Comparison of ENCODE assay signal across 21 cellular contexts in genomic region chr3:151315846-151316245, GRCh38. TPM values are rescaled to one million over a fixed set of nuclear protein-coding genes. Genes with fewer than 3 reads are reported as not detected.
DNase-seq lines count a peak whose midpoint lies in the region; FAIRE-seq and TF ChIP-seq lines count a peak whose summit lies in the region.
"Had no signal": no experiment of that assay in that cellular context is flagged by ENCODE, and none has a peak within 500 bp of the region (broad histone marks: within the 10 kb centered on the region; RNA-seq: fewer than 3 reads in every experiment).

No MANE protein-coding gene starts in this region.

- TF ChIP-seq EP300 in sigmoid colon (IDR thresholded peaks at IDR 0.05) = no peak

- H3K4me1 ChIP-seq in sigmoid colon = no peaks in the 10 kb centered on the region
- H3K4me1 ChIP-seq: upper lobe of right lung had no signal

- H3K27ac Mint-ChIP-seq in activated T-cell treated with anti-CD3 and anti-CD28 coated beads, Interleukin-2, amount 50 U/mL, for 24 hours = peak overlapping the region; percentile 97
- H3K27ac Mint-ChIP-seq: activated naive CD4-positive, alpha-beta T cell treated with anti-CD3 and anti-CD28 coated beads, Interleukin-2, amount 10 ng/mL, durations not matched to agents 7 days and 5 days; CD4-positive, alpha-beta T cell; stimulated activated naive CD8-positive, alpha-beta T cell treated with anti-CD3 and anti-CD28 coated beads, Interleukin-15, amount 100 ng/mL, for 72 hours had no signal

- H3K36me3 Mint-ChIP-seq in activated T-cell treated with anti-CD3 and anti-CD28 coated beads, Interleukin-2, amount 50 U/mL, for 24 hours (ENCODE audit: low read depth) = no peaks in the 10 kb centered on the region
- H3K36me3 Mint-ChIP-seq: activated naive CD4-positive, alpha-beta T cell treated with anti-CD3 and anti-CD28 coated beads, Interleukin-2, amount 10 ng/mL, durations not matched to agents 7 days and 5 days had no signal

- H3K27me3 ChIP-seq in sigmoid colon = no peaks in the 10 kb centered on the region
- H3K27me3 ChIP-seq: upper lobe of right lung had no signal

- DNase-seq in activated T-cell treated with anti-CD3 and anti-CD28 coated beads, Interleukin-2, amount 50 U/mL, for 24 hours = no peak
- no peak for DNase-seq in activated T-cell treated with anti-CD3 and anti-CD28 coated beads, Interleukin-2, amount 50 U/mL, for 1 hour
- DNase-seq in M059J (ENCODE audit: low read depth) (peak; percentile 3), epithelial cell of prostate (ENCODE audit: low read depth, low spot score) (peak; percentile 61), sigmoid colon (no peak), hepatic stellate cell (ENCODE audit: low spot score) (no peak), H54 (ENCODE audit: insufficient read length, low spot score) (no peak)
- DNase-seq: activated naive CD4-positive, alpha-beta T cell treated with anti-CD3 and anti-CD28 coated beads, Interleukin-2, amount 10 ng/mL, durations not matched to agents 7 days and 5 days; CD4-positive, alpha-beta T cell; cortex of kidney; left ventricle myocardium superior; NCI-H446 treated with DMSO at 0.1 percent for 48 hours; right cardiac atrium; upper lobe of right lung; WERI-Rb-1 had no signal

- H3K36me3 ChIP-seq in sigmoid colon = no peaks in the 10 kb centered on the region
- H3K36me3 ChIP-seq: upper lobe of right lung, WERI-Rb-1 had no signal

- intact Hi-C loops in sigmoid colon (cut with DNase I) = no loop called here

- H3K27ac ChIP-seq in epithelial cell of prostate (peak overlapping the region; percentile 96), skin epidermis (peak overlapping the region in 19 of 21 experiments; percentile 49 to 89 (median 79)), sigmoid colon (no peak overlapping the region)
- H3K27ac ChIP-seq: upper lobe of right lung, WERI-Rb-1 had no signal

- peak overlapping the region; percentile 65 for H3K4me3 Mint-ChIP-seq in activated T-cell treated with anti-CD3 and anti-CD28 coated beads, Interleukin-2, amount 50 U/mL, for 24 hours
- H3K4me3 Mint-ChIP-seq: activated naive CD4-positive, alpha-beta T cell treated with anti-CD3 and anti-CD28 coated beads, Interleukin-2, amount 10 ng/mL, durations not matched to agents 7 days and 5 days; CD4-positive, alpha-beta T cell had no signal

- 86 to 87% methylated on average over 2 of the region's 2 CpGs for WGBS in sigmoid colon, 2 donors

- H3K9me3 Mint-ChIP-seq in activated T-cell treated with anti-CD3 and anti-CD28 coated beads, Interleukin-2, amount 50 U/mL, for 24 hours = no peaks in the 10 kb centered on the region
- H3K9me3 Mint-ChIP-seq: activated naive CD4-positive, alpha-beta T cell treated with anti-CD3 and anti-CD28 coated beads, Interleukin-2, amount 10 ng/mL, durations not matched to agents 7 days and 5 days; CD4-positive, alpha-beta T cell; stimulated activated naive CD8-positive, alpha-beta T cell treated with anti-CD3 and anti-CD28 coated beads, Interleukin-15, amount 100 ng/mL, for 72 hours had no signal

- H3K27me3 Mint-ChIP-seq in activated T-cell treated with anti-CD3 and anti-CD28 coated beads, Interleukin-2, amount 50 U/mL, for 24 hours = no peaks in the 10 kb centered on the region
- H3K27me3 Mint-ChIP-seq: activated naive CD4-positive, alpha-beta T cell treated with anti-CD3 and anti-CD28 coated beads, Interleukin-2, amount 10 ng/mL, durations not matched to agents 7 days and 5 days; CD4-positive, alpha-beta T cell had no signal

- TF ChIP-seq CTCF in sigmoid colon (IDR thresholded peaks at IDR 0.05) = no peak

- TF ChIP-seq POLR2A in sigmoid colon (IDR thresholded peaks at IDR 0.05) (no peak), H54 (IDR thresholded peaks at IDR 0.05; ENCODE audit: low read depth, low read length) (no peak)

- H3K4me3 ChIP-seq in skin epidermis = peak overlapping the region; percentile 16 to 38 (median 21)
- H3K4me3 ChIP-seq in sigmoid colon = no peak overlapping the region
- H3K4me3 ChIP-seq: upper lobe of right lung had no signal

- H3K4me1 Mint-ChIP-seq in activated T-cell treated with anti-CD3 and anti-CD28 coated beads, Interleukin-2, amount 50 U/mL, for 24 hours (ENCODE audit: low read depth) = peaks cover 49% of the 10 kb centered on the region

- H3K9me3 ChIP-seq in sigmoid colon = no peaks in the 10 kb centered on the region
- H3K9me3 ChIP-seq: upper lobe of right lung had no signal

- no peak for FAIRE-seq in H54 (lab: Jason Lieb, UNC)

RNA-seq across cellular contexts. Expression of gene GPR87, which starts 0.8 kb away (rescaled TPM):
- 0.66 and 0.74 TPM in 2 replicates for total RNA-seq in M059J (2014; rRNA removed; shearing (Covaris generic))
- total RNA-seq in sigmoid colon = not detected
- polyA plus RNA-seq in sigmoid colon = under 1 TPM in 1 of 3 donors, not detected in 2; 0.07 TPM
- total RNA-seq: CD4-positive, alpha-beta T cell; left ventricle myocardium superior; myocyte; osteoblast; right cardiac atrium had no signal
- polyA plus RNA-seq: right cardiac atrium had no signal

RNA-seq across cellular contexts. Expression of gene P2RY13, which starts 13.5 kb away (rescaled TPM):
- not detected in 2 replicates for total RNA-seq in M059J (2014; rRNA removed; shearing (Covaris generic))
- total RNA-seq in sigmoid colon = 1 to 10 TPM in 2 of 4 donors, under 1 TPM in 2; 0.28 to 2.3 (median 1.3) TPM
- polyA plus RNA-seq in sigmoid colon = 1 to 10 TPM in 2 of 3 donors, under 1 TPM in 1; 0.60 to 3.9 (median 3.0) TPM
- total RNA-seq: activated CD8-positive, alpha-beta memory T cell treated with anti-CD3 and anti-CD28 coated beads for 36 hours; myocyte; osteoblast; T-helper 1 cell treated with Interleukin-12 subunit alpha and Interleukin-12 subunit beta and Interleukin-4 antibody, amounts not matched to agents 30 ng/mL and 1 ng/mL, for 36 hours had no signal

RNA-seq across cellular contexts. Expression of gene P2RY14, which starts 37.5 kb away (rescaled TPM):
- total RNA-seq in M059J (2014; rRNA removed; shearing (Covaris generic)) = not detected in 2 replicates
- 10 to 100 TPM in 2 of 4 donors, 1 to 10 TPM in 2; 6.5 to 26.7 (median 14.9) TPM for total RNA-seq in sigmoid colon
- polyA plus RNA-seq in sigmoid colon = 1 to 10 TPM; 2.5 to 4.2 (median 3.4) TPM
- total RNA-seq: myocyte, osteoblast had no signal

Comparison
In these comparisons a context has a peak if more than half of its experiments do, and no peak if none do; other contexts are left out.
1. DNase-seq: peak in M059J (single experiment) and epithelial cell of prostate (single experiment); none in activated T-cell treated with anti-CD3 and anti-CD28 coated beads, Interleukin-2, amount 50 U/mL, for 24 hours (single experiment), activated T-cell treated with anti-CD3 and anti-CD28 coated beads, Interleukin-2, amount 50 U/mL, for 1 hour (single experiment), sigmoid colon (single experiment), hepatic stellate cell (single experiment) and H54 (single experiment).
2. H3K27ac ChIP-seq: peak in epithelial cell of prostate (single experiment) and skin epidermis (19 of 21); none in sigmoid colon (0 of 4).
3. H3K4me3 ChIP-seq: peak in skin epidermis (7 of 7); none in sigmoid colon (0 of 4).